Comparison of ENCODE assay signal across 8 cellular contexts in the genomic region with DNA sequence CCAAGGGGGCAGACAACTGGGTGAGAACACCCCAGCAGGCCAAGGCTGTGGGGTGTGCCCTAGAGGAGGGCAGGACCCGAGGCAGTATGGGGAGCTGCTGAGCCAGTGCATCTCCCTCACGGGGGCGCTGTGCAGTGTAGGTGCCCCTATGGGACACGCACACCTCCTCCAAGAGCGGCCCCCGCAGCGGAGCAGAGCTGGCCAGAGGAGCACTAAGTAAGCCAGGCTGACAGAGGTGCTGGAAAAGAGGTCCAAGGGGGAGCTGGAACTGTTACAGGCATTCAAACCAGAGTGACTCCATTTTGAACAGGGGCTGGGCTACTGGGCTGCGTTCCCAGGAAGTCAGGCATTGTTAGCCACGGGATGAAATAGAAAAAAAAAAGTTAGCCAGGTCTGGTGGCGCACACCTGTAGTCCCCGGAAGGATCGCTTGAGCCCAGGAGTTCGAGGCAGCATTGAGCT. TPM values are rescaled to one million over a fixed set of nuclear protein-coding genes. Genes with fewer than 3 reads are reported as not detected.
DNase-seq lines count a peak whose midpoint lies in the region; ATAC-seq, FAIRE-seq and TF ChIP-seq lines count a peak whose summit lies in the region.

No MANE protein-coding gene starts in this region.

- H3K4me3 ChIP-seq in GM12865 (ENCODE audit: low read depth, low read length): peak overlapping the region; percentile 70
- H3K4me3 ChIP-seq in HUES6 (ENCODE audit: low read depth, low read length): peak overlapping the region; percentile 43
- H3K4me3 ChIP-seq in mammary epithelial cell (replicated peaks in 1 of 3; ENCODE audit: insufficient read depth in 1 of 3, low read depth in 2 of 3, low read length in 3 of 3): peak overlapping the region in 1 of 3 experiments; percentile 3
- peak overlapping the region; percentile 52 for H3K4me3 ChIP-seq in lower lobe of right lung

- H3K9me3 Mint-ChIP-seq in WTC11: no peaks in the 10 kb centered on the region

- H4K20me1 ChIP-seq in mammary epithelial cell (ENCODE audit: insufficient read depth, low read length): no peaks in the 10 kb centered on the region

- peaks cover 13% of the 10 kb centered on the region for H3K4me1 Mint-ChIP-seq in WTC11

- peak overlapping the region; percentile 13 for H2AFZ ChIP-seq in mammary epithelial cell (ENCODE audit: low read depth, low read length)

- in situ Hi-C loops in mammary epithelial cell (cut with MboI; ENCODE audit: low sequenced_read_pairs in 2 of 2): loop anchor here (10.0 kb wide), 2 partner anchors 113 to 193 kb away; a partner anchor contains a TSS

- H3K27me3 Mint-ChIP-seq in WTC11 (ENCODE audit: low read depth): peaks cover 15% of the 10 kb centered on the region

- ATAC-seq in WTC11 (peak; percentile 96), lower lobe of right lung (peak; percentile 85 to 86), HG03175 (IDR thresholded peaks at IDR 0.05; ENCODE audit: unreplicated experiment) (no peak)

- no peaks in the 10 kb centered on the region for H3K27me3 ChIP-seq in HUES6 (ENCODE audit: control insufficient read depth, insufficient read depth, low read length)
- H3K27me3 ChIP-seq in mammary epithelial cell (ENCODE audit: insufficient read depth, low read length): no peaks in the 10 kb centered on the region
- H3K27me3 ChIP-seq in lower lobe of right lung (ENCODE audit: low read depth): no peaks in the 10 kb centered on the region

- POLR2A ChIA-PET in WTC11 (lab: Charles Lee): interaction anchor here (0.6 to 1.7 kb wide), 2 partner anchors 121 to 429 kb away, joined by 3 to 4 read pairs; no protein-coding TSS in a partner anchor

- FAIRE-seq in RCC 7860 (lab: Jason Lieb, UNC): no peak

- TF ChIP-seq CTCF in GM12865 (IDR thresholded peaks at IDR 0.05; ENCODE audit: insufficient read depth, low read depth, low read length, missing control alignments) (peak; percentile 82), WTC11 (IDR thresholded peaks at IDR 0.05) (peak; percentile 43; the same call in 1 of the 2 replicates), mammary epithelial cell (conservative IDR thresholded peaks at IDR 0.05 in 1 of 2, IDR thresholded peaks at IDR 0.05 in 1 of 2; ENCODE audit: extremely low read depth in 1 of 2, insufficient read depth in 1 of 2, low read depth in 1 of 2, low read length in 2 of 2) (no peak), lower lobe of right lung (IDR thresholded peaks at IDR 0.05) (peak; percentile 42)

- dilution Hi-C loops in mammary epithelial cell (cut with HindIII; ENCODE audit: low sequenced_read_pairs): no loop called here

- intact Hi-C loops in mammary epithelial cell (cut with micrococcal nuclease): no loop called here
- intact Hi-C loops in lower lobe of right lung (cut with DNase I): loop anchor here (10.0 kb wide), 1 partner anchor 193 kb away; no protein-coding TSS in a partner anchor

- CTCF ChIA-PET in WTC11 (lab: Charles Lee) (interaction anchor here (0.6 to 3.4 kb wide), 92 partner anchors 9 to 509 kb away, joined by 3 to 66 read pairs (median 5); a partner anchor contains a TSS), mammary epithelial cell (lab: Charles Lee; ENCODE audit: low non-redundant PET) (no interaction called here)

- H3K36me3 Mint-ChIP-seq in WTC11: no peaks in the 10 kb centered on the region

- H3K9me3 ChIP-seq in HUES6 (ENCODE audit: control insufficient read depth, insufficient read depth, low read depth, low read length) (no peaks in the 10 kb centered on the region), mammary epithelial cell (replicated peaks; ENCODE audit: insufficient read depth, low read length) (no peaks in the 10 kb centered on the region), lower lobe of right lung (no peaks in the 10 kb centered on the region)

- no peak overlapping the region for H3K9ac ChIP-seq in HUES6 (ENCODE audit: low read length)
- no peak overlapping the region for H3K9ac ChIP-seq in mammary epithelial cell (ENCODE audit: insufficient read depth, low read length)

- H3K4me1 ChIP-seq in HUES6 (ENCODE audit: control insufficient read depth, insufficient read depth, low read length) (0 out of 2 replicates have a peak, but pooled peaks cover 6% of the 10 kb centered on the region), mammary epithelial cell (ENCODE audit: insufficient read depth, low read length) (no peaks in the 10 kb centered on the region), lower lobe of right lung (peaks cover 8% of the 10 kb centered on the region)

- H3K4me3 Mint-ChIP-seq in WTC11: peak overlapping the region; percentile 77

- H3K4me2 ChIP-seq in mammary epithelial cell (ENCODE audit: insufficient read depth, low read depth, low read length): peak overlapping the region; percentile 57

- peak; percentile 85 for DNase-seq in GM12865 (ENCODE audit: low read depth)
- DNase-seq in WTC11 (ENCODE audit: low spot score): peak; percentile 93
- no peak for DNase-seq in mammary epithelial cell
- DNase-seq in lower lobe of right lung: peak; percentile 81
- peak; percentile 59 to 70 (median 65) for DNase-seq in stimulated activated CD4-positive, alpha-beta T cell treated with anti-CD3 and anti-CD28 coated beads, TNF-alpha, amount 100 ng/mL, for 4 hours (ENCODE audit: low read depth in 3 of 3)
- DNase-seq in RCC 7860 (ENCODE audit: low spot score): no peak

- H3K36me3 ChIP-seq in HUES6 (ENCODE audit: control insufficient read depth, insufficient read depth, low read length) (no peaks in the 10 kb centered on the region), mammary epithelial cell (ENCODE audit: insufficient read depth, low read length) (no peaks in the 10 kb centered on the region), lower lobe of right lung (no peaks in the 10 kb centered on the region)

- H3K27ac Mint-ChIP-seq in WTC11: peak overlapping the region; percentile 87

- WGBS in mammary epithelial cell (ENCODE audit: low coverage, missing lambda C conversion rate): 50% methylated on average over 8 of the region's 13 CpGs

- no peaks in the 10 kb centered on the region for H3K79me2 ChIP-seq in mammary epithelial cell (ENCODE audit: insufficient read depth, low read length)

- no peak overlapping the region for H3K27ac ChIP-seq in HUES6 (ENCODE audit: low read depth, low read length)
- H3K27ac ChIP-seq in mammary epithelial cell (ENCODE audit: insufficient read depth, low read depth, low read length): no peak overlapping the region
- peak overlapping the region; percentile 60 for H3K27ac ChIP-seq in lower lobe of right lung

- no TSS peak for BruUV-seq in mammary epithelial cell (replicated peaks; lab: Mats Ljungman, UMichigan)

TF ChIP-seq in WTC11, 78 proteins besides CTCF, POLR2A, EP300 and RAD21 (continues in another document):
- TF ChIP-seq, protein P1, sequence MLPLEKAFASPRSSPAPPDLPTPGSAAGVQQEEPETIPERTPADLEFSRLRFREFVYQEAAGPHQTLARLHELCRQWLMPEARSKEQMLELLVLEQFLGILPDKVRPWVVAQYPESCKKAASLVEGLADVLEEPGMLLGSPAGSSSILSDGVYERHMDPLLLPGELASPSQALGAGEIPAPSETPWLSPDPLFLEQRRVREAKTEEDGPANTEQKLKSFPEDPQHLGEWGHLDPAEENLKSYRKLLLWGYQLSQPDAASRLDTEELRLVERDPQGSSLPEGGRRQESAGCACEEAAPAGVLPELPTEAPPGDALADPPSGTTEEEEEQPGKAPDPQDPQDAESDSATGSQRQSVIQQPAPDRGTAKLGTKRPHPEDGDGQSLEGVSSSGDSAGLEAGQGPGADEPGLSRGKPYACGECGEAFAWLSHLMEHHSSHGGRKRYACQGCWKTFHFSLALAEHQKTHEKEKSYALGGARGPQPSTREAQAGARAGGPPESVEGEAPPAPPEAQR (CRISPR knock-in tag; IDR thresholded peaks at IDR 0.05): 0 out of 2 replicates have a peak, but pooled peaks have one; percentile 65
- TF ChIP-seq ZNF423 (CRISPR knock-in tag; IDR thresholded peaks at IDR 0.05) (peak; percentile 64), SP1 (CRISPR knock-in tag; conservative IDR thresholded peaks at IDR 0.05) (peak; percentile 38; the same call in 1 of the 2 replicates), ZNF121 (CRISPR knock-in tag; IDR thresholded peaks at IDR 0.05) (peak; percentile 79), FOXJ3 (CRISPR knock-in tag; IDR thresholded peaks at IDR 0.05; ENCODE audit: borderline replicate concordance) (no peak)
- TF ChIP-seq, protein P2, sequence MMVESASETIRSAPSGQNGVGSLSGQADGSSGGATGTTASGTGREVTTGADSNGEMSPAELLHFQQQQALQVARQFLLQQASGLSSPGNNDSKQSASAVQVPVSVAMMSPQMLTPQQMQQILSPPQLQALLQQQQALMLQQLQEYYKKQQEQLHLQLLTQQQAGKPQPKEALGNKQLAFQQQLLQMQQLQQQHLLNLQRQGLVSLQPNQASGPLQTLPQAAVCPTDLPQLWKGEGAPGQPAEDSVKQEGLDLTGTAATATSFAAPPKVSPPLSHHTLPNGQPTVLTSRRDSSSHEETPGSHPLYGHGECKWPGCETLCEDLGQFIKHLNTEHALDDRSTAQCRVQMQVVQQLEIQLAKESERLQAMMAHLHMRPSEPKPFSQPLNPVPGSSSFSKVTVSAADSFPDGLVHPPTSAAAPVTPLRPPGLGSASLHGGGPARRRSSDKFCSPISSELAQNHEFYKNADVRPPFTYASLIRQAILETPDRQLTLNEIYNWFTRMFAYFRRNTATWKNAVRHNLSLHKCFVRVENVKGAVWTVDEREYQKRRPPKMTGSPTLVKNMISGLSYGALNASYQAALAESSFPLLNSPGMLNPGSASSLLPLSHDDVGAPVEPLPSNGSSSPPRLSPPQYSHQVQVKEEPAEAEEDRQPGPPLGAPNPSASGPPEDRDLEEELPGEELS (CRISPR knock-in tag; IDR thresholded peaks at IDR 0.05): 0 out of 2 replicates have a peak, but pooled peaks have one; percentile 53

RNA-seq across cellular contexts. Expression of a gene that starts 41.8 kb away (rescaled TPM):
- total RNA-seq in WTC11 (2021) (24.4 to 33.3 TPM (median 32.8 TPM) in 3 replicates), mammary epithelial cell (10 to 100 TPM; 20.4 to 40.2 TPM), lower lobe of right lung (48.3 TPM)
- polyA plus RNA-seq in mammary epithelial cell: 33.2 TPM
- polyA minus RNA-seq in mammary epithelial cell: 5.8 TPM

RNA-seq across cellular contexts. Expression of a gene that starts 42.1 kb away (rescaled TPM):
- total RNA-seq in WTC11 (2021) (86.6 to 101 TPM (median 98.7 TPM) in 3 replicates), mammary epithelial cell (10 to 100 TPM; 40.1 to 81.0 TPM), lower lobe of right lung (73.2 TPM)
- polyA plus RNA-seq in mammary epithelial cell: 40.7 TPM
- 13.8 TPM for polyA minus RNA-seq in mammary epithelial cell

Comparison
In these comparisons a context has a peak if more than half of its experiments do, and no peak if none do; other contexts are left out.
1. DNase-seq: peak in GM12865 (single experiment), WTC11 (single experiment), lower lobe of right lung (single experiment) and stimulated activated CD4-positive, alpha-beta T cell treated with anti-CD3 and anti-CD28 coated beads, TNF-alpha, amount 100 ng/mL, for 4 hours (3 of 3); none in mammary epithelial cell (single experiment) and RCC 7860 (single experiment).
2. CTCF ChIP-seq: peak in GM12865 (single experiment), WTC11 (single experiment) and lower lobe of right lung (single experiment); none in mammary epithelial cell (0 of 2).